ENCODE assay signal across 16 cellular contexts in the genomic region with DNA sequence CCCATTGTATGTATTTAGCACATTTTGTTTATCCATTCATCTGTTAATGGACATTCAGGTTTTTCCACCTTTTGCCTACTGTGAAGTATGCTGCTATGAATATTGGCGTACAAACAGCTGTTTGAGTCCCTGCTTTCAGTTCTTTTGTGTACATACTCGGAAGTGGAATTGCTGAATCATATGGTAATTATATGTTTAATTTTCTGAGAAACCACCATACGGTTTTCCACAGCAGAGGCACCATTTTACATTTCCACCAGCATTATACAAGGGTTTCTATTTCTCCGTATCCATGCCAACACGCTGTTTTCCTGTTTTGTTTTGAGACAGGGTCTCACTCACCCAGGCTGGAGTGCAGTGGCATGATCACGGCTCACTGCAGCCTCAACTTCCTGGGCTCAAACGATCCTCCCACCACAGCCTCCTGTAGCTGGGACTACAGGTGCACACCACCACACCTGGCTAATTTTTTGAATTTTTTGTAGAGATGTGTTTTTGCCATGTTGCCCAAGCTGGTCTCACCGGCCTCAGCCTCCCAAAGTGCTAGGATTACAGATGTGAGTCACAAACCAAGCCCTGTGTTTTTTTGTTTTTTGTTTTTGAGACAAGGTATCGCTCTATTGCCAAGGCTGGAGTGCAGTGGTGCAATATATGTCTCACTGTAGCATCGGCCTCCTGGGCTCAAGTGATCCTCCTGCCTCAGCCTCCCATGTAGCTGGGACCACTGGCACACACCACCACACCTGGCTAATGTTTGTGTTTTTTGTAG. TPM values are rescaled to one million over a fixed set of nuclear protein-coding genes. Genes with fewer than 3 reads are reported as not detected.
DNase-seq lines count a peak whose midpoint lies in the region; ATAC-seq and TF ChIP-seq lines count a peak whose summit lies in the region.
"Had no signal": no experiment of that assay in that cellular context is flagged by ENCODE, and none has a peak within 500 bp of the region (broad histone marks: within the 10 kb centered on the region; RNA-seq: fewer than 3 reads in every experiment).

No MANE protein-coding gene starts in this region.

- no peak overlapping the region for H3K4me3 ChIP-seq in BE2C (ENCODE audit: low read depth, low read length)
- H3K4me3 ChIP-seq: cardiac muscle cell, psoas muscle had no signal

- no peaks in the 10 kb centered on the region for H3K9me3 Mint-ChIP-seq in activated CD8-positive, alpha-beta memory T cell treated with anti-CD3 and anti-CD28 coated beads, Interleukin-2, amount 10 ng/mL, durations not matched to agents 7 days and 5 days (ENCODE audit: low read depth)
- no peaks in the 10 kb centered on the region for H3K9me3 Mint-ChIP-seq in activated T-cell treated with anti-CD3 and anti-CD28 coated beads, Interleukin-2, amount 50 U/mL, for 72 hours
- no peaks in the 10 kb centered on the region for H3K9me3 Mint-ChIP-seq in natural killer cell treated with Interleukin-12 subunit alpha and Interleukin-12 subunit beta and Interleukin-15 and Interleukin-18, amount 100 ng/mL, for 72 hours
- H3K9me3 Mint-ChIP-seq: endodermal cell had no signal

- peaks cover 10% of the 10 kb centered on the region for H3K4me1 Mint-ChIP-seq in activated CD8-positive, alpha-beta memory T cell treated with anti-CD3 and anti-CD28 coated beads, Interleukin-2, amount 10 ng/mL, durations not matched to agents 7 days and 5 days
- peaks cover 9% of the 10 kb centered on the region for H3K4me1 Mint-ChIP-seq in activated T-cell treated with anti-CD3 and anti-CD28 coated beads, Interleukin-2, amount 50 U/mL, for 72 hours (ENCODE audit: low read depth)
- H3K4me1 Mint-ChIP-seq in natural killer cell treated with Interleukin-12 subunit alpha and Interleukin-12 subunit beta and Interleukin-15 and Interleukin-18, amount 100 ng/mL, for 72 hours (ENCODE audit: low read depth in 2 of 2) = no peaks in the 10 kb centered on the region

- no peak for TF ChIP-seq CTCF in BE2C (IDR thresholded peaks at IDR 0.05; ENCODE audit: low read depth, low read length)

- peak; percentile 42 for DNase-seq in activated CD8-positive, alpha-beta memory T cell treated with anti-CD3 and anti-CD28 coated beads, Interleukin-2, amount 10 ng/mL, durations not matched to agents 7 days and 5 days
- DNase-seq in activated CD8-positive, alpha-beta memory T cell treated with anti-CD3 and anti-CD28 coated beads for 24 hours = no peak
- peak; percentile 4 for DNase-seq in NCI-H1417 treated with DMSO at 0.1 percent for 48 hours (lab: John Stamatoyannopoulos, UW)
- peak; percentile 13 to 33 for DNase-seq in activated T-cell treated with anti-CD3 and anti-CD28 coated beads, Interleukin-2, amount 50 U/mL, for 72 hours
- peak; percentile 26 for DNase-seq in stimulated activated CD8-positive, alpha-beta memory T cell treated with anti-CD3 and anti-CD28 coated beads, Interleukin-4, amount 100 ng/mL, for 48 hours
- DNase-seq in natural killer cell treated with Interleukin-12 subunit alpha and Interleukin-12 subunit beta and Interleukin-15 and Interleukin-18, amount 100 ng/mL, for 72 hours (ENCODE audit: low spot score) = no peak
- no peak for DNase-seq in BE2C
- DNase-seq: AML-193, DMS79, endodermal cell, Karpas-422, psoas muscle, Right ventricle myocardium superior had no signal

- CTCF ChIA-PET in activated CD8-positive, alpha-beta memory T cell treated with anti-CD3 and anti-CD28 coated beads, Interleukin-2, amount 10 ng/mL, durations not matched to agents 7 days and 5 days (lab: Charles Lee) = no interaction called here

- no peaks in the 10 kb centered on the region for H3K27me3 ChIP-seq in BE2C
- H3K27me3 ChIP-seq: cardiac muscle cell had no signal

- H3K27ac Mint-ChIP-seq in activated CD8-positive, alpha-beta memory T cell treated with anti-CD3 and anti-CD28 coated beads, Interleukin-2, amount 10 ng/mL, durations not matched to agents 7 days and 5 days = peak overlapping the region; percentile 69
- peak overlapping the region; percentile 50 for H3K27ac Mint-ChIP-seq in activated T-cell treated with anti-CD3 and anti-CD28 coated beads, Interleukin-2, amount 50 U/mL, for 72 hours
- no peak overlapping the region for H3K27ac Mint-ChIP-seq in natural killer cell treated with Interleukin-12 subunit alpha and Interleukin-12 subunit beta and Interleukin-15 and Interleukin-18, amount 100 ng/mL, for 72 hours
- H3K27ac Mint-ChIP-seq: endodermal cell had no signal

- no peaks in the 10 kb centered on the region for H3K9me3 ChIP-seq in BE2C
- H3K9me3 ChIP-seq: psoas muscle had no signal

- H3K4me3 Mint-ChIP-seq in activated CD8-positive, alpha-beta memory T cell treated with anti-CD3 and anti-CD28 coated beads, Interleukin-2, amount 10 ng/mL, durations not matched to agents 7 days and 5 days = no peak overlapping the region
- peak overlapping the region in 1 of 2 donors; percentile 57 for H3K4me3 Mint-ChIP-seq in activated T-cell treated with anti-CD3 and anti-CD28 coated beads, Interleukin-2, amount 50 U/mL, for 72 hours
- no peak overlapping the region for H3K4me3 Mint-ChIP-seq in natural killer cell treated with Interleukin-12 subunit alpha and Interleukin-12 subunit beta and Interleukin-15 and Interleukin-18, amount 100 ng/mL, for 72 hours
- H3K4me3 Mint-ChIP-seq: endodermal cell had no signal

- peak; percentile 55 for ATAC-seq in activated CD8-positive, alpha-beta memory T cell treated with anti-CD3 and anti-CD28 coated beads, Interleukin-2, amount 10 ng/mL, durations not matched to agents 7 days and 5 days
- ATAC-seq in activated T-cell treated with anti-CD3 and anti-CD28 coated beads, Interleukin-2, amount 50 U/mL, for 72 hours (replicated peaks in 1 of 2) = peak; percentile 82 to 92
- no peak for ATAC-seq in natural killer cell treated with Interleukin-12 subunit alpha and Interleukin-12 subunit beta and Interleukin-15 and Interleukin-18, amount 100 ng/mL, for 72 hours
- ATAC-seq in GM19455 (IDR thresholded peaks at IDR 0.05; ENCODE audit: unreplicated experiment) = no peak
- ATAC-seq: psoas muscle had no signal

- no peaks in the 10 kb centered on the region for H3K36me3 ChIP-seq in BE2C
- H3K36me3 ChIP-seq: cardiac muscle cell had no signal

- peaks cover 17% of the 10 kb centered on the region for H3K27me3 Mint-ChIP-seq in activated CD8-positive, alpha-beta memory T cell treated with anti-CD3 and anti-CD28 coated beads, Interleukin-2, amount 10 ng/mL, durations not matched to agents 7 days and 5 days
- peaks cover 15% of the 10 kb centered on the region for H3K27me3 Mint-ChIP-seq in activated T-cell treated with anti-CD3 and anti-CD28 coated beads, Interleukin-2, amount 50 U/mL, for 72 hours (ENCODE audit: low read depth)
- H3K27me3 Mint-ChIP-seq in natural killer cell treated with Interleukin-12 subunit alpha and Interleukin-12 subunit beta and Interleukin-15 and Interleukin-18, amount 100 ng/mL, for 72 hours = peaks cover 6 to 17% of the 10 kb centered on the region in 2 donors

- H3K4me1 ChIP-seq in BE2C = no peaks in the 10 kb centered on the region
- H3K4me1 ChIP-seq: psoas muscle had no signal

- no peaks in the 10 kb centered on the region for H3K36me3 Mint-ChIP-seq in activated CD8-positive, alpha-beta memory T cell treated with anti-CD3 and anti-CD28 coated beads, Interleukin-2, amount 10 ng/mL, durations not matched to agents 7 days and 5 days
- H3K36me3 Mint-ChIP-seq in activated T-cell treated with anti-CD3 and anti-CD28 coated beads, Interleukin-2, amount 50 U/mL, for 72 hours (ENCODE audit: insufficient read depth in 2 of 2) = no peaks in the 10 kb centered on the region
- H3K36me3 Mint-ChIP-seq in natural killer cell treated with Interleukin-12 subunit alpha and Interleukin-12 subunit beta and Interleukin-15 and Interleukin-18, amount 100 ng/mL, for 72 hours = no peaks in the 10 kb centered on the region

RNA-seq across cellular contexts. Expression of gene FBXW4, which starts 22.1 kb away (rescaled TPM):
- 10 to 100 TPM; 36.7 to 46.2 TPM for total RNA-seq in activated CD8-positive, alpha-beta memory T cell treated with anti-CD3 and anti-CD28 coated beads, Interleukin-2, amount 10 ng/mL, durations not matched to agents 7 days and 5 days
- 10 to 100 TPM; 64.4 to 64.6 TPM for total RNA-seq in activated T-cell treated with anti-CD3 and anti-CD28 coated beads, Interleukin-2, amount 50 U/mL, for 72 hours
- 10 to 100 TPM; 45.5 to 52.3 TPM for total RNA-seq in natural killer cell treated with Interleukin-12 subunit alpha and Interleukin-12 subunit beta and Interleukin-15 and Interleukin-18, amount 100 ng/mL, for 72 hours
- 37.1 TPM for polyA plus RNA-seq in BE2C (2012; ENCODE audit: insufficient read depth, insufficient read length, low read depth)

RNA-seq across cellular contexts. Expression of gene FGF8, which starts 58.8 kb away (rescaled TPM):
- not detected for total RNA-seq in activated CD8-positive, alpha-beta memory T cell treated with anti-CD3 and anti-CD28 coated beads, Interleukin-2, amount 10 ng/mL, durations not matched to agents 7 days and 5 days
- total RNA-seq in activated T-cell treated with anti-CD3 and anti-CD28 coated beads, Interleukin-2, amount 50 U/mL, for 72 hours = under 1 TPM; 0.43 to 0.49 TPM
- not detected for total RNA-seq in natural killer cell treated with Interleukin-12 subunit alpha and Interleukin-12 subunit beta and Interleukin-15 and Interleukin-18, amount 100 ng/mL, for 72 hours
- polyA plus RNA-seq in BE2C (2012; ENCODE audit: insufficient read depth, insufficient read length, low read depth) = not detected
- total RNA-seq: kidney epithelial cell, psoas muscle, Right ventricle myocardium superior had no signal
- polyA plus RNA-seq: psoas muscle had no signal

Comparison
In these comparisons a context has a peak if more than half of its experiments do, and no peak if none do; other contexts are left out.
1. DNase-seq: peak in activated CD8-positive, alpha-beta memory T cell treated with anti-CD3 and anti-CD28 coated beads, Interleukin-2, amount 10 ng/mL, durations not matched to agents 7 days and 5 days (single experiment), NCI-H1417 treated with DMSO at 0.1 percent for 48 hours (single experiment), activated T-cell treated with anti-CD3 and anti-CD28 coated beads, Interleukin-2, amount 50 U/mL, for 72 hours (2 of 2) and stimulated activated CD8-positive, alpha-beta memory T cell treated with anti-CD3 and anti-CD28 coated beads, Interleukin-4, amount 100 ng/mL, for 48 hours (single experiment); none in activated CD8-positive, alpha-beta memory T cell treated with anti-CD3 and anti-CD28 coated beads for 24 hours (single experiment), natural killer cell treated with Interleukin-12 subunit alpha and Interleukin-12 subunit beta and Interleukin-15 and Interleukin-18, amount 100 ng/mL, for 72 hours (single experiment) and BE2C (single experiment).
2. ATAC-seq: peak in activated CD8-positive, alpha-beta memory T cell treated with anti-CD3 and anti-CD28 coated beads, Interleukin-2, amount 10 ng/mL, durations not matched to agents 7 days and 5 days (single experiment) and activated T-cell treated with anti-CD3 and anti-CD28 coated beads, Interleukin-2, amount 50 U/mL, for 72 hours (2 of 2); none in natural killer cell treated with Interleukin-12 subunit alpha and Interleukin-12 subunit beta and Interleukin-15 and Interleukin-18, amount 100 ng/mL, for 72 hours (0 of 2) and GM19455 (single experiment).
3. H3K27ac Mint-ChIP-seq: peak in activated CD8-positive, alpha-beta memory T cell treated with anti-CD3 and anti-CD28 coated beads, Interleukin-2, amount 10 ng/mL, durations not matched to agents 7 days and 5 days (single experiment) and activated T-cell treated with anti-CD3 and anti-CD28 coated beads, Interleukin-2, amount 50 U/mL, for 72 hours (single experiment); none in natural killer cell treated with Interleukin-12 subunit alpha and Interleukin-12 subunit beta and Interleukin-15 and Interleukin-18, amount 100 ng/mL, for 72 hours (0 of 2).